In the genomic region with DNA sequence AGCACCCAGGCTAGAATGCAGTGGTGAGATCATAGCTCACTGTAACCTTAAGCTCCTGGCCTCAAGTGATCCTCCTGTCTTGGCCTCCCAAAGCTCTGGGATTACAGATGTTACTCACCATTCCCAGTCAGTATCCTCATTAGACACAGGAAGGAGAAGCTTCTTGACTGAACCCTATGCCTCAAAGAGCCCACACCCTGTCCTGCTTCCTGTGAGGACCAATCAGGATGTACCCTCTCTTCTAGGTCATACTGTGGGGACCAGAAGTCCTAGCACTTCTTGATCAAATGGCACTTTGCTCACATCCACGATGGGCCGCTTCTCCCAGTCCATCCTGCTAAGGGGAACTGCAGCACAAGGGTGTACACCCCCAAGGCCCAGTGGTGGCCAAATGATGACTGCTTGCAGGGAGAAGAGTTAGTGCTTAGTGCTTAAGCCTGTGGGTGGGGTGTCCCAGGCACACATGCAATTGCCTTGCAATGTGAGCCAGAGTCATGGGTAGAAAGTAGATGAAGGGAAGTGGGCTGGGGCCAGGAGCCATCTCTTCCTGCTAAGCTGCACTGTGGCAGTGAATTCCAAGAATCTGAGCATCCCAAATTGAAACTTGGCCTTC, we compare ENCODE assay signal across 16 cellular contexts. TPM values are rescaled to one million over a fixed set of nuclear protein-coding genes. Genes with fewer than 3 reads are reported as not detected.
DNase-seq lines count a peak whose midpoint lies in the region; ATAC-seq and TF ChIP-seq lines count a peak whose summit lies in the region.
"Had no signal": no experiment of that assay in that cellular context is flagged by ENCODE, and none has a peak within 500 bp of the region (broad histone marks: within the 10 kb centered on the region; RNA-seq: fewer than 3 reads in every experiment).

No MANE protein-coding gene starts in this region.

- DNase-seq in left ventricle myocardium inferior (no peak), cardiac septum (ENCODE audit: low spot score) (no peak), MV-4-11 (lab: John Stamatoyannopoulos, UW) (peak; percentile 26), islet precursor cell (peak; percentile 17), NCI-H524 treated with DMSO at 0.1 percent for 48 hours (lab: John Stamatoyannopoulos, UW) (no peak)
- DNase-seq: Calu3; CD4-positive, CD25-positive, alpha-beta regulatory T cell; DMS 273 treated with DMSO at 0.1 percent for 48 hours; H7 had no signal

- no peak overlapping the region for H3K9ac ChIP-seq in subcutaneous abdominal adipose tissue (ENCODE audit: low read length in 5 of 5)
- H3K9ac ChIP-seq: BLaER1 treated with 17β-estradiol and CSF1 and Interleukin-3, amounts not matched to agents 10 nM and 100 nM had no signal

- H3K4me3 ChIP-seq in left ventricle myocardium inferior (no peak overlapping the region), subcutaneous abdominal adipose tissue (ENCODE audit: low read depth in 1 of 5, low read length in 5 of 5) (no peak overlapping the region)
- H3K4me3 ChIP-seq: A549; BLaER1 treated with 17β-estradiol and CSF1 and Interleukin-3, amounts not matched to agents 10 nM and 100 nM; GM12878; GM23338 had no signal

- H3K27ac ChIP-seq in left ventricle myocardium inferior (replicated peaks) (peak overlapping the region; percentile 95), subcutaneous abdominal adipose tissue (ENCODE audit: low read depth, low read length) (peak overlapping the region; percentile 26)
- H3K27ac ChIP-seq: A549; BLaER1 treated with 17β-estradiol and CSF1 and Interleukin-3, amounts not matched to agents 10 nM and 100 nM had no signal

- no peaks in the 10 kb centered on the region for H3K27me3 ChIP-seq in left ventricle myocardium inferior (ENCODE audit: low read depth)
- H3K27me3 ChIP-seq in subcutaneous abdominal adipose tissue (ENCODE audit: control insufficient read depth in 5 of 5, insufficient read depth in 4 of 5, low read length in 5 of 5) = peaks cover 0 to 3% (median 0%) of the 10 kb centered on the region in 5 donors
- H3K27me3 ChIP-seq: BLaER1 treated with 17β-estradiol and CSF1 and Interleukin-3, amounts not matched to agents 10 nM and 100 nM had no signal

- peaks cover 98% of the 10 kb centered on the region for H3K4me1 ChIP-seq in left ventricle myocardium inferior
- H3K4me1 ChIP-seq in subcutaneous abdominal adipose tissue (ENCODE audit: control insufficient read depth in 5 of 5, insufficient read depth in 5 of 5, low read length in 5 of 5) = peaks cover 8 to 81% (median 45%) of the 10 kb centered on the region in 5 donors
- H3K4me1 ChIP-seq: A549 had no signal

- intact Hi-C loops in left ventricle myocardium inferior (cut with micrococcal nuclease) (no loop called here), cardiac septum (cut with DNase I) (no loop called here)

- TF ChIP-seq CTCF in left ventricle myocardium inferior (IDR thresholded peaks at IDR 0.05; ENCODE audit: borderline replicate concordance) = no peak

- H3K36me3 ChIP-seq in left ventricle myocardium inferior (peaks cover 12% of the 10 kb centered on the region), subcutaneous abdominal adipose tissue (ENCODE audit: control insufficient read depth in 5 of 5, insufficient read depth in 5 of 5, low read length in 5 of 5) (peaks cover 0 to 23% (median 16%) of the 10 kb centered on the region in 5 donors)
- H3K36me3 ChIP-seq: BLaER1 treated with 17β-estradiol and CSF1 and Interleukin-3, amounts not matched to agents 10 nM and 100 nM had no signal

- no peak for ATAC-seq in HG02852 (IDR thresholded peaks at IDR 0.05; ENCODE audit: unreplicated experiment)
- ATAC-seq: A549, GM12878, GM23338 had no signal

- H3K9me3 ChIP-seq in left ventricle myocardium inferior (replicated peaks) (no peaks in the 10 kb centered on the region), subcutaneous abdominal adipose tissue (ENCODE audit: control insufficient read depth in 5 of 5, low read length in 5 of 5) (no peaks in the 10 kb centered on the region)
- H3K9me3 ChIP-seq: A549; BLaER1 treated with 17β-estradiol and CSF1 and Interleukin-3, amounts not matched to agents 10 nM and 100 nM had no signal

RNA-seq across cellular contexts. Expression of a gene that starts 9.8 kb away (rescaled TPM):
- total RNA-seq in left ventricle myocardium inferior (69.6 TPM), cardiac septum (49.9 TPM)
- total RNA-seq: G401, H7 had no signal

Comparison
In these comparisons a context has a peak if more than half of its experiments do, and no peak if none do; other contexts are left out.
1. DNase-seq: peak in MV-4-11 (single experiment) and islet precursor cell (single experiment); none in left ventricle myocardium inferior (single experiment), cardiac septum (single experiment) and NCI-H524 treated with DMSO at 0.1 percent for 48 hours (single experiment).